ENCODE assay signal across 11 cellular contexts in genomic region chr19:48341006-48341405, GRCh38. TPM values are rescaled to one million over a fixed set of nuclear protein-coding genes. Genes with fewer than 3 reads are reported as not detected.
DNase-seq lines count a peak whose midpoint lies in the region; ATAC-seq, FAIRE-seq and TF ChIP-seq lines count a peak whose summit lies in the region.
"Had no signal": no experiment of that assay in that cellular context is flagged by ENCODE, and none has a peak within 500 bp of the region (broad histone marks: within the 10 kb centered on the region; RNA-seq: fewer than 3 reads in every experiment).

No MANE protein-coding gene starts in this region.

- POLR2A ChIA-PET in CD4-positive, alpha-beta T cell (lab: Charles Lee) = no interaction called here

- H3K9me3 ChIP-seq in astrocyte (ENCODE audit: insufficient read depth, low read depth, low read length) = no peaks in the 10 kb centered on the region
- H3K9me3 ChIP-seq in osteoblast (ENCODE audit: low read depth, low read length) = no peaks in the 10 kb centered on the region
- no peaks in the 10 kb centered on the region for H3K9me3 ChIP-seq in CD4-positive, alpha-beta T cell (ENCODE audit: control insufficient read depth, low read length)
- no peaks in the 10 kb centered on the region for H3K9me3 ChIP-seq in ovary

- 82 to 91% (median 87%) methylated on average over 11 of the region's 11 CpGs for WGBS in ovary, 3 donors

- peaks cover 14% of the 10 kb centered on the region for H3K27me3 Mint-ChIP-seq in astrocyte (ENCODE audit: low read depth, unreplicated experiment)
- H3K27me3 Mint-ChIP-seq in CD4-positive, alpha-beta T cell = no peaks in the 10 kb centered on the region
- H3K27me3 Mint-ChIP-seq: activated naive CD4-positive, alpha-beta T cell treated with anti-CD3 and anti-CD28 coated beads, Interleukin-2, amount 50 U/mL, for 24 hours had no signal

- peaks cover 3% of the 10 kb centered on the region for H3K9me3 Mint-ChIP-seq in astrocyte (ENCODE audit: unreplicated experiment)
- no peaks in the 10 kb centered on the region for H3K9me3 Mint-ChIP-seq in CD4-positive, alpha-beta T cell
- H3K9me3 Mint-ChIP-seq: activated naive CD4-positive, alpha-beta T cell treated with anti-CD3 and anti-CD28 coated beads, Interleukin-2, amount 50 U/mL, for 24 hours had no signal

- H3K4me3 Mint-ChIP-seq in astrocyte (ENCODE audit: unreplicated experiment) = no peak overlapping the region
- H3K4me3 Mint-ChIP-seq in CD4-positive, alpha-beta T cell = no peak overlapping the region
- H3K4me3 Mint-ChIP-seq: activated naive CD4-positive, alpha-beta T cell treated with anti-CD3 and anti-CD28 coated beads, Interleukin-2, amount 50 U/mL, for 24 hours had no signal

- H3K9ac ChIP-seq in astrocyte (ENCODE audit: low read length) = no peak overlapping the region

- no peak for TF ChIP-seq EP300 in ovary (IDR thresholded peaks at IDR 0.05)

- no peak overlapping the region for H2AFZ ChIP-seq in astrocyte (ENCODE audit: low read depth, low read length)
- H2AFZ ChIP-seq in osteoblast (ENCODE audit: low read length) = no peak overlapping the region

- H3K79me2 ChIP-seq in astrocyte (ENCODE audit: insufficient read depth, low read length) = no peaks in the 10 kb centered on the region
- no peaks in the 10 kb centered on the region for H3K79me2 ChIP-seq in osteoblast (ENCODE audit: insufficient read depth, low read length)

- H3K4me1 Mint-ChIP-seq in astrocyte (ENCODE audit: low read depth, unreplicated experiment) = no peaks in the 10 kb centered on the region
- no peaks in the 10 kb centered on the region for H3K4me1 Mint-ChIP-seq in CD4-positive, alpha-beta T cell (ENCODE audit: low read depth)
- H3K4me1 Mint-ChIP-seq: activated naive CD4-positive, alpha-beta T cell treated with anti-CD3 and anti-CD28 coated beads, Interleukin-2, amount 50 U/mL, for 24 hours had no signal

- H3K36me3 ChIP-seq in astrocyte (ENCODE audit: insufficient read depth, low read length) (no peaks in the 10 kb centered on the region), osteoblast (ENCODE audit: insufficient read depth, low read length) (no peaks in the 10 kb centered on the region), ovary (no peaks in the 10 kb centered on the region)

- no peak overlapping the region for H3K27ac Mint-ChIP-seq in astrocyte (ENCODE audit: unreplicated experiment)
- no peak overlapping the region for H3K27ac Mint-ChIP-seq in CD4-positive, alpha-beta T cell
- H3K27ac Mint-ChIP-seq: activated naive CD4-positive, alpha-beta T cell treated with anti-CD3 and anti-CD28 coated beads, Interleukin-2, amount 50 U/mL, for 24 hours had no signal

- CTCF ChIA-PET in CD4-positive, alpha-beta T cell (lab: Charles Lee) = interaction anchor here (0.9 kb wide), 1 partner anchor 26 kb away, joined by 4 read pairs; no protein-coding TSS in a partner anchor

- H3K27ac ChIP-seq in astrocyte (ENCODE audit: low read depth, low read length) = no peak overlapping the region
- H3K27ac ChIP-seq in osteoblast (ENCODE audit: low read depth, low read length) = no peak overlapping the region
- H3K27ac ChIP-seq in CD4-positive, alpha-beta T cell (ENCODE audit: low read depth, low read length) = no peak overlapping the region
- H3K27ac ChIP-seq in ovary = no peak overlapping the region

- no peak for TF ChIP-seq POLR2A in ovary (IDR thresholded peaks at IDR 0.05)

- no peak overlapping the region for H3K4me2 ChIP-seq in astrocyte (ENCODE audit: low read length)
- H3K4me2 ChIP-seq in osteoblast (ENCODE audit: insufficient read depth, low read length) = no peak overlapping the region

- DNase-seq in HPDE6-E6E7 (ENCODE audit: extremely low spot score) = peak; percentile 45
- peak; percentile 76 for DNase-seq in NCI-H2107 (lab: John Stamatoyannopoulos, UW)
- peak; percentile 50 for DNase-seq in astrocyte (ENCODE audit: low read depth)
- DNase-seq in osteoblast (ENCODE audit: insufficient read length, low spot score, missing footprints) = peak; percentile 61
- DNase-seq in CD4-positive, alpha-beta T cell = no peak
- DNase-seq in iPS-NIHi7 (ENCODE audit: extremely low spot score) = no peak
- no peak for DNase-seq in ovary
- DNase-seq: activated CD8-positive, alpha-beta memory T cell treated with anti-CD3 and anti-CD28 coated beads for 24 hours; NCI-H1930 had no signal

- no peak for ATAC-seq in CD4-positive, alpha-beta T cell (ENCODE audit: poor library complexity)

- intact Hi-C loops in CD4-positive, alpha-beta T cell (cut with DNase I, micrococcal nuclease) = no loop called here
- intact Hi-C loops in ovary (cut with DNase I) = loop anchor here in 1 of 4 donors (10.0 kb wide), 1 partner anchor 56 kb away; no protein-coding TSS in a partner anchor

- H3K4me1 ChIP-seq in astrocyte (ENCODE audit: insufficient read depth, low read length) (no peaks in the 10 kb centered on the region), osteoblast (ENCODE audit: insufficient read depth, low read length) (no peaks in the 10 kb centered on the region), ovary (ENCODE audit: insufficient read depth) (no peaks in the 10 kb centered on the region)

- H4K20me1 ChIP-seq in astrocyte (ENCODE audit: insufficient read depth, low read length) = no peaks in the 10 kb centered on the region
- H4K20me1 ChIP-seq in osteoblast (ENCODE audit: insufficient read depth, low read length) = no peaks in the 10 kb centered on the region

- TF ChIP-seq CTCF in astrocyte (IDR thresholded peaks at IDR 0.05; ENCODE audit: insufficient read depth, low read depth, low read length) = no peak
- TF ChIP-seq CTCF in osteoblast (IDR thresholded peaks at IDR 0.05; ENCODE audit: extremely low read depth, low read depth, low read length) = no peak
- no peak for TF ChIP-seq CTCF in CD4-positive, alpha-beta T cell (IDR thresholded peaks at IDR 0.05)
- TF ChIP-seq CTCF in ovary (IDR thresholded peaks at IDR 0.05) = no peak

- no peak overlapping the region for H3K4me3 ChIP-seq in astrocyte (ENCODE audit: insufficient read depth, low read depth, low read length)
- H3K4me3 ChIP-seq in osteoblast (ENCODE audit: insufficient read depth, low read length) = no peak overlapping the region
- no peak overlapping the region for H3K4me3 ChIP-seq in ovary

- FAIRE-seq in astrocyte (lab: Jason Lieb, UNC) = no peak
- FAIRE-seq: islet of Langerhans had no signal

- no peaks in the 10 kb centered on the region for H3K27me3 ChIP-seq in astrocyte (ENCODE audit: insufficient read depth, low read length)
- no peaks in the 10 kb centered on the region for H3K27me3 ChIP-seq in osteoblast (ENCODE audit: insufficient read depth, low read length)
- H3K27me3 ChIP-seq in CD4-positive, alpha-beta T cell (ENCODE audit: control insufficient read depth, insufficient read depth, low read length) = no peaks in the 10 kb centered on the region
- H3K27me3 ChIP-seq in ovary = no peaks in the 10 kb centered on the region

- no peaks in the 10 kb centered on the region for H3K36me3 Mint-ChIP-seq in astrocyte (ENCODE audit: low read depth, unreplicated experiment)
- peaks cover 5% of the 10 kb centered on the region for H3K36me3 Mint-ChIP-seq in CD4-positive, alpha-beta T cell (ENCODE audit: low read depth)

RNA-seq across cellular contexts. Expression of gene EMP3, which starts 15.7 kb away (rescaled TPM):
- total RNA-seq in astrocyte (199 and 217 TPM in 2 replicates), osteoblast (185 and 216 TPM in 2 replicates), ovary (100 to 1,000 TPM in 5 of 7 donors, 10 to 100 TPM in 2; 23.2 to 148 (median 120) TPM)
- 100 to 1,000 TPM; 185 to 201 TPM for total RNA-seq in CD4-positive, alpha-beta T cell
- polyA plus RNA-seq in ovary = 100 to 1,000 TPM in 1 of 2 donors, 10 to 100 TPM in 1; 92.5 to 163 TPM

RNA-seq across cellular contexts. Expression of gene TMEM143, which starts 22.7 kb away (rescaled TPM):
- 8.7 and 10.5 TPM in 2 replicates for total RNA-seq in astrocyte
- 4.3 and 4.7 TPM in 2 replicates for total RNA-seq in osteoblast
- total RNA-seq in CD4-positive, alpha-beta T cell = 10 to 100 TPM in 1 of 2 experiments, 1 to 10 TPM in 1; 9.4 to 11.0 TPM
- total RNA-seq in ovary = 1 to 10 TPM; 3.3 to 9.7 (median 7.7) TPM
- polyA plus RNA-seq in ovary = 1 to 10 TPM; 4.1 to 6.0 TPM

RNA-seq across cellular contexts. Expression of gene SYNGR4, which starts 23.2 kb away (rescaled TPM):
- total RNA-seq in astrocyte (not detected in 2 replicates), osteoblast (not detected in 2 replicates), ovary (not detected)
- total RNA-seq in CD4-positive, alpha-beta T cell = not detected
- polyA plus RNA-seq in ovary = not detected

RNA-seq across cellular contexts. Expression of gene KDELR1, which starts 50.3 kb away (rescaled TPM):
- total RNA-seq in astrocyte (370 and 396 TPM in 2 replicates), osteoblast (95.2 and 119 TPM in 2 replicates), ovary (100 to 1,000 TPM in 6 of 7 donors, 10 to 100 TPM in 1; 94.0 to 202 (median 170) TPM)
- 10 to 100 TPM; 32.2 to 39.6 TPM for total RNA-seq in CD4-positive, alpha-beta T cell
- 100 to 1,000 TPM; 180 to 333 TPM for polyA plus RNA-seq in ovary

RNA-seq across cellular contexts. Expression of gene GRIN2D, which starts 52.5 kb away (rescaled TPM):
- total RNA-seq in astrocyte (6.2 and 9.3 TPM in 2 replicates), osteoblast (under 0.01 TPM in 2 replicates), ovary (under 1 TPM in 6 of 7 donors, not detected in 1; 0.10 to 0.32 (median 0.18) TPM)
- under 1 TPM in 1 of 2 experiments, not detected in 1; 0.06 TPM for total RNA-seq in CD4-positive, alpha-beta T cell
- under 1 TPM; 0.12 TPM for polyA plus RNA-seq in ovary

Comparison
In these comparisons a context has a peak if more than half of its experiments do, and no peak if none do; other contexts are left out.
1. DNase-seq: peak in HPDE6-E6E7 (single experiment), NCI-H2107 (single experiment), astrocyte (single experiment) and osteoblast (single experiment); none in CD4-positive, alpha-beta T cell (0 of 10), iPS-NIHi7 (single experiment) and ovary (0 of 5).